Comparison of ENCODE assay signal across 8 cellular contexts in genomic region chr11:1388763-1389102, GRCh38. TPM values are rescaled to one million over a fixed set of nuclear protein-coding genes. Genes with fewer than 3 reads are reported as not detected.
A peak's percentile ranks its signal among the peaks of the same experiment; 100 is the strongest.
DNase-seq lines count a peak whose midpoint lies in the region; ATAC-seq and TF ChIP-seq lines count a peak whose summit lies in the region.

No MANE protein-coding gene starts in this region.

- no peak overlapping the region for H3K27ac ChIP-seq in uterus

- H3K36me3 Mint-ChIP-seq in MCF 10A (ENCODE audit: insufficient read depth, unreplicated experiment): peaks cover 6% of the 10 kb centered on the region
- no peaks in the 10 kb centered on the region for H3K36me3 Mint-ChIP-seq in mesothelial cell of epicardium

- H3K4me1 Mint-ChIP-seq in MCF 10A (ENCODE audit: insufficient read depth, unreplicated experiment) (no peaks in the 10 kb centered on the region), mesothelial cell of epicardium (peaks cover 2% of the 10 kb centered on the region)

- H3K36me3 ChIP-seq in uterus: no peaks in the 10 kb centered on the region

- POLR2A ChIA-PET in MCF 10A (lab: Yijun Ruan, JAX): interaction anchor here (1.0 to 1.1 kb wide), 2 partner anchors 79 to 80 kb away, joined by 3 read pairs; partner anchors contain the start of gene TOLLIP

- DNase-seq in Right ventricle myocardium inferior (ENCODE audit: missing footprints) (peak; percentile 47), cardiac septum (ENCODE audit: low spot score) (no peak), MCF 10A (ENCODE audit: unreplicated experiment) (no peak), mesothelial cell of epicardium (ENCODE audit: low spot score in 2 of 2, unreplicated experiment in 2 of 2) (peak in 1 of 2 experiments; percentile 18), uterus (no peak), A172 (ENCODE audit: low spot score) (no peak)
- DNase-seq in stimulated activated CD4-positive, alpha-beta T cell treated with anti-CD3 and anti-CD28 coated beads, Interleukin-2, amount 100 ng/mL, for 48 hours: no peak

- peaks cover 4 to 10% of the 10 kb centered on the region in 2 donors for H3K4me1 ChIP-seq in uterus

- ATAC-seq in Right ventricle myocardium inferior (no peak), GM18868 (IDR thresholded peaks at IDR 0.05; ENCODE audit: unreplicated experiment) (no peak)

- H3K4me3 Mint-ChIP-seq in MCF 10A (ENCODE audit: unreplicated experiment): peak overlapping the region; percentile 14
- H3K4me3 Mint-ChIP-seq in mesothelial cell of epicardium: peak overlapping the region; percentile 60

- H3K27me3 Mint-ChIP-seq in MCF 10A (ENCODE audit: insufficient read depth, unreplicated experiment): no peaks in the 10 kb centered on the region
- peaks cover 71% of the 10 kb centered on the region for H3K27me3 Mint-ChIP-seq in mesothelial cell of epicardium (ENCODE audit: low read depth)

- no TSS peak for BruUV-seq in MCF 10A (replicated peaks; lab: Mats Ljungman, UMichigan)

- TF ChIP-seq CTCF in MCF 10A (IDR thresholded peaks at IDR 0.05; ENCODE audit: unreplicated experiment) (no peak), mesothelial cell of epicardium (IDR thresholded peaks at IDR 0.05; ENCODE audit: unreplicated experiment) (no peak), uterus (IDR thresholded peaks at IDR 0.05) (no peak)

- intact Hi-C loops in Right ventricle myocardium inferior (cut with DNase I) (no loop called here), cardiac septum (cut with DNase I) (no loop called here), MCF 10A (cut with micrococcal nuclease) (loop anchor here (10.0 kb wide), 1 partner anchor 84 kb away; the partner anchor contains the start of gene TOLLIP), uterus (cut with DNase I; ENCODE audit: low total_unique reads) (no loop called here)

- H3K9me3 ChIP-seq in uterus: no peaks in the 10 kb centered on the region

- H3K27ac Mint-ChIP-seq in MCF 10A (ENCODE audit: low read depth, unreplicated experiment): no peak overlapping the region
- no peak overlapping the region for H3K27ac Mint-ChIP-seq in mesothelial cell of epicardium

- H3K4me3 ChIP-seq in uterus: peak overlapping the region; percentile 30 to 49

- H3K27me3 ChIP-seq in uterus: peaks cover 22 to 28% of the 10 kb centered on the region in 2 donors

- TF ChIP-seq POLR2A in uterus (IDR thresholded peaks at IDR 0.05): no peak

- CTCF ChIA-PET in MCF 10A (lab: Yijun Ruan, JAX): interaction anchor here (0.6 to 1.0 kb wide), 2 partner anchors 24 to 86 kb away, joined by 3 to 4 read pairs; no protein-coding TSS in a partner anchor

- H3K9me3 Mint-ChIP-seq in MCF 10A (ENCODE audit: unreplicated experiment) (no peaks in the 10 kb centered on the region), mesothelial cell of epicardium (no peaks in the 10 kb centered on the region)

RNA-seq across cellular contexts. Expression of gene BRSK2, which starts 1.0 kb away (rescaled TPM):
- total RNA-seq in Right ventricle myocardium inferior (1.4 TPM), cardiac septum (0.16 TPM), MCF 10A (2022) (0.34 and 0.44 TPM in 2 replicates), mesothelial cell of epicardium (4.6 to 6.8 TPM (median 4.9 TPM) in 3 replicates), uterus (1 to 10 TPM in 2 of 4 donors, not detected in 2; 1.5 to 2.2 TPM)
- 8.6 and 13.0 TPM in 2 replicates for total RNA-seq in A172 (2014; rRNA removed; shearing (Covaris generic))
